Comparison of ENCODE assay signal across 1 cellular context in genomic region chr19:18152817-18153554, GRCh38.
TF ChIP-seq lines count a peak whose summit lies in the region.

TSS of gene PIK3R2 (plus strand) at chr19:18153163. CDS start at chr19:18155880, 2,717 bp downstream.

TF ChIP-seq in K562, 482 proteins besides CTCF, POLR2A, EP300 and RAD21 (continued from another document):
- TF ChIP-seq VEZF1 (CRISPR knock-in tag; IDR thresholded peaks at IDR 0.05) (peak; percentile 97), GABPB1 (CRISPR knock-in tag; IDR thresholded peaks at IDR 0.05) (0 out of 2 replicates have a peak, but pooled peaks have one; percentile 50), CTBP1 (IDR thresholded peaks at IDR 0.05; ENCODE audit: borderline replicate concordance) (peak; percentile 42; the same call in 1 of the 2 replicates), EGR1 (conservative IDR thresholded peaks at IDR 0.05) (peak; percentile 47; the same call in 1 of the 2 replicates), CBX8 (IDR thresholded peaks at IDR 0.05; ENCODE audit: borderline replicate concordance, extremely low read depth, low read depth, low read length, poor library complexity, severe bottlenecking) (no peak), SUPT5H (IDR thresholded peaks at IDR 0.05) (peak; percentile 2; the same call in 1 of the 2 replicates), ARID2 (IDR thresholded peaks at IDR 0.05) (0 out of 2 replicates have a peak, but pooled peaks have one; percentile 29), DEAF1 (CRISPR knock-in tag; IDR thresholded peaks at IDR 0.05) (peak; percentile 100), MBD2 (IDR thresholded peaks at IDR 0.05; ENCODE audit: borderline replicate concordance, low read depth) (0 out of 2 replicates have a peak, but pooled peaks have one; percentile 11), CHD1 (IDR thresholded peaks at IDR 0.05; ENCODE audit: low read length) (peak; percentile 58), EP400 (IDR thresholded peaks at IDR 0.05) (peak; percentile 3; the same call in 1 of the 2 replicates), ATF1 (CRISPR knock-in tag; IDR thresholded peaks at IDR 0.05) (no peak), ATF1 (tag; IDR thresholded peaks at IDR 0.05) (peak; percentile 32; the same call in 1 of the 2 replicates), ZKSCAN3 (CRISPR knock-in tag; IDR thresholded peaks at IDR 0.05) (no peak), NFE2 (IDR thresholded peaks at IDR 0.05; ENCODE audit: low read depth) (no peak), ZNF766 (CRISPR knock-in tag; conservative IDR thresholded peaks at IDR 0.05) (no peak), MAZ (CRISPR knock-in tag; conservative IDR thresholded peaks at IDR 0.05 in 1 of 2, IDR thresholded peaks at IDR 0.05 in 1 of 2) (peak in 1 of 2 experiments; percentile 69; a peak in 2 of 4 replicates), ZMIZ1 (IDR thresholded peaks at IDR 0.05; ENCODE audit: low read depth in 2 of 2, low read length in 2 of 2) (0 out of 4 replicates have a peak, but pooled peaks of 1 of the 2 experiments have one; percentile 25), POLR2G (IDR thresholded peaks at IDR 0.05; ENCODE audit: low read depth, low read length) (peak; percentile 83), ZC3H8 (IDR thresholded peaks at IDR 0.05) (no peak), LARP7 (IDR thresholded peaks at IDR 0.05) (no peak), SAFB (IDR thresholded peaks at IDR 0.05; ENCODE audit: borderline replicate concordance, low read depth, low read length) (no peak), ARID1B (IDR thresholded peaks at IDR 0.05) (no peak), L3MBTL2 (IDR thresholded peaks at IDR 0.05) (peak; percentile 86), BHLHE40 (IDR thresholded peaks at IDR 0.05; ENCODE audit: low read length) (peak; percentile 41; the same call in 1 of the 2 replicates), NR4A1 (CRISPR knock-in tag; IDR thresholded peaks at IDR 0.05) (0 out of 2 replicates have a peak, but pooled peaks have one; percentile 41), NR4A1 (tag; IDR thresholded peaks at IDR 0.05) (no peak), ZNF639 (CRISPR knock-in tag; conservative IDR thresholded peaks at IDR 0.05 in 1 of 2, IDR thresholded peaks at IDR 0.05 in 1 of 2) (peak in 1 of 2 experiments; percentile 61; a peak in 1 of 4 replicates), TCF3 (CRISPR knock-in tag; IDR thresholded peaks at IDR 0.05) (peak; percentile 0; the same call in 1 of the 2 replicates), FOXO4 (CRISPR knock-in tag; IDR thresholded peaks at IDR 0.05) (0 out of 2 replicates have a peak, but pooled peaks have one; percentile 39), CREB1 (IDR thresholded peaks at IDR 0.05) (no peak), CREB1 (CRISPR knock-in tag; IDR thresholded peaks at IDR 0.05) (0 out of 2 replicates have a peak, but pooled peaks have one; percentile 12), SAP30 (IDR thresholded peaks at IDR 0.05; ENCODE audit: borderline replicate concordance, insufficient read depth, low read depth, low read length, poor library complexity, severe bottlenecking) (peak; percentile 24), FOXK2 (conservative IDR thresholded peaks at IDR 0.05 in 1 of 2, IDR thresholded peaks at IDR 0.05 in 1 of 2; ENCODE audit: low read depth in 2 of 2) (no peak), SIN3B (IDR thresholded peaks at IDR 0.05; ENCODE audit: low read depth) (peak; percentile 78; the same call in 1 of the 2 replicates), CHD2 (IDR thresholded peaks at IDR 0.05; ENCODE audit: low read depth, low read length) (peak; percentile 97), CREB3L1 (IDR thresholded peaks at IDR 0.05; ENCODE audit: borderline replicate concordance, low read depth) (peak; percentile 58; the same call in 1 of the 2 replicates), HMGN3 (IDR thresholded peaks at IDR 0.05; ENCODE audit: borderline replicate concordance, extremely low read depth, insufficient read length, low read depth, low read length) (peak; percentile 80), ATF7 (IDR thresholded peaks at IDR 0.05) (0 out of 2 replicates have a peak, but pooled peaks have one; percentile 64), CXXC5 (CRISPR knock-in tag; IDR thresholded peaks at IDR 0.05) (peak; percentile 86), FOXJ2 (tag; IDR thresholded peaks at IDR 0.05) (no peak; the same call in 1 of the 2 replicates), ZFX (CRISPR knock-in tag; IDR thresholded peaks at IDR 0.05) (peak; percentile 72), MAFF (IDR thresholded peaks at IDR 0.05; ENCODE audit: low read length) (no peak; the same call in 1 of the 2 replicates), TAF7 (tag; IDR thresholded peaks at IDR 0.05) (peak; percentile 47; the same call in 1 of the 2 replicates), ZNF165 (CRISPR knock-in tag; IDR thresholded peaks at IDR 0.05; ENCODE audit: borderline replicate concordance) (no peak), ZNF830 (CRISPR knock-in tag; IDR thresholded peaks at IDR 0.05) (0 out of 2 replicates have a peak, but pooled peaks have one; percentile 47), ZKSCAN1 (IDR thresholded peaks at IDR 0.05; ENCODE audit: low read depth, low read length) (no peak), SMAD4 (CRISPR knock-in tag; conservative IDR thresholded peaks at IDR 0.05) (0 out of 2 replicates have a peak, but pooled peaks have one; percentile 58), MAX (CRISPR knock-in tag; IDR thresholded peaks at IDR 0.05) (peak; percentile 63)
